Comparison of ENCODE assay signal across 1 cellular context in the genomic region with DNA sequence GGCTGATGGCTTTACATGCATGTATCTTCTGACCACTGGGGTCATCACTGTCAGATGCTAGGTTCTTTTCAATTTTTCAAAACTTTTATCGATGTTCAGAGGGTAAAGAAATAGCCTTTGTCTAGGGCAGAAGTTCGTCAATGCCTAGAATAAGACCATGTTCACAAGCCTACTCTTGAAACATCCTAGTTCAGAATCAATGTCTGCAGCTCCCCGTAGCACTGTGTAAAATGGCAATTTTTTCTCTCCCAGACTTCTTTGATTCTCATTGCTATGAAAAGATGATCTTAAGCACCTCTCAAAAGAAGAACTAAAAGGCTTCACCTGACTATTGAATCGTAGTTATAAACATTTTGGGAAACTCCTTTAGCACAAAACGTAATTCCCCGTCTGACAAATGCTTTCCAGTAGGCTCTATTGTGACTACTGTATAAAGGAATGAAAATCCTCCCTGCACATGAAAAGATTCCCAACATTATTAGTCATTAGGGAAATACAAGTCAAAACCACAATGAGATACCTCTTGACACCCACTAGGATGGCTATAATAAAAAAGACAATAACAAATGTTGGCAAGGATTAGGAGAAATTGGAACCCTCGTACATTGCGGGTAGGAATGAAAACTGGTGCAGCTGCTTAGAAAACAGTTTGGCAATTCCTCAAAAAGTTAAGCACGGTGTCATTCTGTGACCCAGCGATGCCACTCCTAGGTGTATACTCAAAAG.
A peak's percentile ranks its signal among the peaks of the same experiment; 100 is the strongest.
TF ChIP-seq lines count a peak whose summit lies in the region.

No MANE protein-coding gene starts in this region.

TF ChIP-seq in HCT116, 20 proteins besides CTCF, POLR2A, EP300 and RAD21 (continued from another document):
- TF ChIP-seq, protein P1, sequence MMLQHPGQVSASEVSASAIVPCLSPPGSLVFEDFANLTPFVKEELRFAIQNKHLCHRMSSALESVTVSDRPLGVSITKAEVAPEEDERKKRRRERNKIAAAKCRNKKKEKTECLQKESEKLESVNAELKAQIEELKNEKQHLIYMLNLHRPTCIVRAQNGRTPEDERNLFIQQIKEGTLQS (IDR thresholded peaks at IDR 0.05) = peak; percentile 63; the same call in 1 of the 2 replicates
- TF ChIP-seq EGR1 (IDR thresholded peaks at IDR 0.05; ENCODE audit: low read depth) = peak; percentile 77
